8 cellular contexts compared by ENCODE assay signal in the genomic region with DNA sequence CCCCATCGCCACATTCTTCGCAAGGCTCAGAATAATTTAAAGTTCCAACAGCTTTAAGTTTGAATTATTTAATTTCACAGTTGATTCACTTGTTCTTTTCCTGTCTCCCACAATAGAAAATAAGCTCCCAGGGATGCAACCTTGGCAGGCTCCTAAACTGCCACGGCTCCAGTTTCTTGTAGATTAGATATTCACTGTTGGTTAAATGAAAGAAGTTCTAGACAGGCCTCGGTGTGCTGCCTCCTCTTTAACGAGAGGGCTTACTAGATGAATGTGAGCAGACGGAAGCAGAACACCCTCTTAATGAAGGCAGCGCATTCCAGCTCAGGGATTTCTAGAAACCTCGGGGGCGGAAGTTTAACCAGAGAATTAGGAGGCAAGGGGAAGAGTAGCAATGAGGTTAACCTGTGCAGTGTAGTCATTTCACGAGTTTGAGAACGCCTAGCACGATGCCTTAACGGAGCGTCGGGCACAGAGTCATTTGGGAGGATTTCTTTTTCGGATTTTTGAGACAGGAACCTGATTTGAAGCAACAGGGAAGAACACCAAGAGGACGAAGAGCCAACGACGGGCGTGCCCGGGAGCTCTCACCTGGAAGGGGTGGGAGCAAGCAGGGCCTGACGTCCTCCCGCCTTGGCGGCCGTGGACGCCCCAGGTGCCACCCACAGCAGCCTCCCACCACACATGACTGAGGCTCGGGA. TPM values are rescaled to one million over a fixed set of nuclear protein-coding genes. Genes with fewer than 3 reads are reported as not detected.
DNase-seq lines count a peak whose midpoint lies in the region; ATAC-seq, FAIRE-seq and TF ChIP-seq lines count a peak whose summit lies in the region.

No MANE protein-coding gene starts in this region.

- peak overlapping the region; percentile 74 for H3K9ac ChIP-seq in trophoblast cell (ENCODE audit: low read length)

- no peak overlapping the region for H3K23ac ChIP-seq in trophoblast cell (ENCODE audit: low read length)

- peak overlapping the region; percentile 96 for H3K18ac ChIP-seq in trophoblast cell (ENCODE audit: low read length)

- no CpG with 5 or more reads among the region's 27 CpGs for WGBS in trophoblast cell (ENCODE audit: extremely low coverage, insufficient coverage, insufficient read length)

- H4K12ac ChIP-seq in trophoblast cell (ENCODE audit: low read depth, low read length) = peak overlapping the region; percentile 98

- peak overlapping the region; percentile 90 for H2BK5ac ChIP-seq in trophoblast cell (ENCODE audit: low read depth, low read length, poor library complexity)

- peaks cover 6 to 16% of the 10 kb centered on the region in 2 experiments for H3K4me1 ChIP-seq in trophoblast cell (ENCODE audit: control insufficient read depth in 1 of 2, insufficient read depth in 2 of 2, low read length in 2 of 2)

- H2AFZ ChIP-seq in trophoblast cell (ENCODE audit: insufficient read depth, low read length, poor library complexity) = peak overlapping the region; percentile 71

- FAIRE-seq in D721Med (lab: Jason Lieb, UNC) = no peak

- peak overlapping the region; percentile 78 for H3K4ac ChIP-seq in trophoblast cell (ENCODE audit: low read depth, low read length)

- no peaks in the 10 kb centered on the region for H3K9me3 ChIP-seq in trophoblast cell (ENCODE audit: insufficient read depth, low read depth, low read length)

- H2AK5ac ChIP-seq in trophoblast cell (ENCODE audit: low read length) = peak overlapping the region; percentile 64

- ATAC-seq in GM19324 (IDR thresholded peaks at IDR 0.05; ENCODE audit: low FRiP score, unreplicated experiment) (peak; percentile 74), HG03196 (IDR thresholded peaks at IDR 0.05; ENCODE audit: unreplicated experiment) (peak; percentile 44), left ventricle myocardium superior (peak; percentile 67)

- peak overlapping the region; percentile 90 for H3K27ac ChIP-seq in trophoblast cell (ENCODE audit: low read depth, low read length)

- peak overlapping the region; percentile 85 for H2BK120ac ChIP-seq in trophoblast cell (ENCODE audit: insufficient read depth, low read length, poor library complexity)

- H3K4me3 ChIP-seq in trophoblast cell (ENCODE audit: low read depth, low read length) = peak overlapping the region; percentile 38

- TF ChIP-seq CTCF in D721Med (IDR thresholded peaks at IDR 0.05; ENCODE audit: insufficient read depth, missing control alignments) = no peak

- H3K4me2 ChIP-seq in trophoblast cell (ENCODE audit: low read length) = peak overlapping the region; percentile 61

- peak overlapping the region; percentile 96 for H4K8ac ChIP-seq in trophoblast cell (ENCODE audit: low read depth, low read length)

- H3K36me3 ChIP-seq in trophoblast cell (ENCODE audit: control insufficient read depth in 1 of 2, insufficient read depth in 2 of 2, low read length in 2 of 2) = peaks cover 0 to 3% of the 10 kb centered on the region in 2 experiments

- no peak overlapping the region for H2BK12ac ChIP-seq in trophoblast cell (ENCODE audit: low read length)

- no peaks in the 10 kb centered on the region for H3K27me3 ChIP-seq in trophoblast cell (ENCODE audit: insufficient read depth, low read length)

- H3K79me2 ChIP-seq in trophoblast cell (ENCODE audit: control insufficient read depth, insufficient read depth, low read length, poor library complexity) = peaks cover 20% of the 10 kb centered on the region

- intact Hi-C loops in left ventricle myocardium superior (cut with micrococcal nuclease) = no loop called here

- DNase-seq in D341Med (ENCODE audit: low spot score) (peak; percentile 45), NCI-H748 treated with DMSO at 0.1 percent for 48 hours (lab: John Stamatoyannopoulos, UW) (peak; percentile 73), amniotic epithelial cell (ENCODE audit: low read depth) (peak; percentile 51), left ventricle myocardium superior (no peak), trophoblast cell (peak in 1 of 2 donors; percentile 57), D721Med (ENCODE audit: insufficient read length, low spot score) (no peak)

- peak overlapping the region; percentile 86 for H3K14ac ChIP-seq in trophoblast cell (ENCODE audit: low read length)

- H3K79me1 ChIP-seq in trophoblast cell (ENCODE audit: low read length) = peaks cover 19% of the 10 kb centered on the region

- peak overlapping the region; percentile 97 for H4K91ac ChIP-seq in trophoblast cell (ENCODE audit: low read depth, low read length)

RNA-seq across cellular contexts. Expression of gene SMC5, which starts 0.6 kb away (rescaled TPM):
- total RNA-seq in left ventricle myocardium superior = 10.5 TPM
- polyA plus RNA-seq in trophoblast cell (2013) = 18.3 and 18.9 TPM in 2 replicates

Comparison
In these comparisons a context has a peak if more than half of its experiments do, and no peak if none do; other contexts are left out.
1. DNase-seq: peak in D341Med (single experiment), NCI-H748 treated with DMSO at 0.1 percent for 48 hours (single experiment) and amniotic epithelial cell (single experiment); none in left ventricle myocardium superior (single experiment) and D721Med (single experiment).
2. Peak in every context shown above with its lines, with median percentiles within 50 percentile points of each other: ATAC-seq.